ENCODE assay signal across 7 cellular contexts in the genomic region with DNA sequence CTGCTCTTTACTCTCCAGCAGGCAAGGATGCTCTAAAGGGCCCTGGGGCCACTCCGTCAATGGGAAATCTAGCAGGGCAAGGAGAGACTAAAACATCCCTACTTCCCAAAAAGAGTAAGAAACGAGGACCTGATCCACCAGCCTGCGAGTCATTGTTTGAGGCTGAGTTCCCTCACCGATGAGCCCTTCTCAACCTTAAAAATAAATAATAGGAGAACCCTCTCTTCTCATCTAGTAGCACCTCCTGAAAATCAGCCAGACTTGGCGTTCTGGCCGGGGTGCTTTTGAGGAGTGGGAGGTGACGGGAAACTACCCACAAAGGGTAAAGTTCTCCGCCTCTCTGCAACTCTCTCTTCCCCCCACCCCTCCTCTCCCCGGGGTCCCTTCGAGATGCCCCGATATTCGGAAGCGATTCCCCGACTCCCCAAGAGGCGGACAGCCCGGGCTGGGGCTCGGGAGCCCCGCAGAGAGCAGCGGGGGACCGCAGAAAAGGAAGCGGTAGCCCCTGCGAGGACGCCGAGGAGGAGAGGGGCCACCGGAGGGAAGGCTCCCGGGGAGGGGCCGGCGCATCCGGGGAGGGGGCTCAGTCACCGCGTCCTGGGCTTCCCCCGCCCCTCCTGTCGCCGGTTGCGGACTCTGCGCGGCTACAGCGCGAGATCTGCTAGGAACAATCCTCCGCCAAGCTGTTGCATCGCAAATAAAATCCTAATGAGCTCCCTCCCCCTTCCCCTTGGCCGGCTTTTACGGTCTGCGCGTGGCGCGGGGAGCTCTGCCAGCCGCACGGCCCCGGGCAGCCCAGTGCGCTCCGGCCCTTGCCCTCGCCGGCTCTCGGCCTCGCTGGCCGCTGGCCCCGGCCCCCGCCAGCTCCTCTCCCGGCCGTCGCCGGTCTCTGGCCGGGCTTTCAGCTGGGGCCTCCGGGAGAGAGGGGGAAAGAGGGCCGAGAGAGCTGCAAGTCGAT. TPM values are rescaled to one million over a fixed set of nuclear protein-coding genes. Genes with fewer than 3 reads are reported as not detected.
A peak's percentile ranks its signal among the peaks of the same experiment; 100 is the strongest.
DNase-seq lines count a peak whose midpoint lies in the region; ATAC-seq, FAIRE-seq and TF ChIP-seq lines count a peak whose summit lies in the region.

No MANE protein-coding gene starts in this region.

- no peaks in the 10 kb centered on the region for H3K79me2 ChIP-seq in GM23248 (ENCODE audit: insufficient read depth)
- no peaks in the 10 kb centered on the region for H3K79me2 ChIP-seq in osteoblast (ENCODE audit: insufficient read depth, low read length)

- H3K27ac ChIP-seq in GM23248 (no peak overlapping the region), osteoblast (ENCODE audit: low read depth, low read length) (no peak overlapping the region), brain microvascular endothelial cell (no peak overlapping the region)

- no peaks in the 10 kb centered on the region for H3K4me1 ChIP-seq in GM23248 (ENCODE audit: insufficient read depth)
- H3K4me1 ChIP-seq in osteoblast (ENCODE audit: insufficient read depth, low read length), result no peaks in the 10 kb centered on the region

- in situ Hi-C loops in GM23248 (cut with MboI), result no loop called here
- in situ Hi-C loops in brain microvascular endothelial cell (cut with HindIII; ENCODE audit: low pct_ligation_motif_present, low sequenced_read_pairs), result no loop called here

- no peak overlapping the region for H3K9ac ChIP-seq in GM23248

- TF ChIP-seq CTCF in osteoblast (IDR thresholded peaks at IDR 0.05; ENCODE audit: extremely low read depth, low read depth, low read length) (no peak), brain microvascular endothelial cell (IDR thresholded peaks at IDR 0.05; ENCODE audit: low read depth, low read length, missing control alignments) (no peak), foreskin fibroblast (IDR thresholded peaks at IDR 0.05; ENCODE audit: low read depth, low read length) (no peak)

- H3K4me3 ChIP-seq in GM23248, result peak overlapping the region; percentile 41
- no peak overlapping the region for H3K4me3 ChIP-seq in osteoblast (ENCODE audit: insufficient read depth, low read length)
- H3K4me3 ChIP-seq in brain microvascular endothelial cell (ENCODE audit: low read depth, low read length), result no peak overlapping the region
- no peak overlapping the region for H3K4me3 ChIP-seq in foreskin fibroblast (ENCODE audit: low read depth in 1 of 2, low read length in 2 of 2)

- H2AFZ ChIP-seq in GM23248 (peak overlapping the region; percentile 50), osteoblast (ENCODE audit: low read length) (no peak overlapping the region)

- H4K20me1 ChIP-seq in GM23248 (ENCODE audit: insufficient read depth) (no peaks in the 10 kb centered on the region), osteoblast (ENCODE audit: insufficient read depth, low read length) (peaks cover 7% of the 10 kb centered on the region)

- DNase-seq in GM23248 (peak; percentile 44), RCC 7860 (ENCODE audit: low spot score) (peak; percentile 50), epidermal melanocyte (ENCODE audit: insufficient read length, low spot score) (peak; percentile 74), osteoblast (ENCODE audit: insufficient read length, low spot score, missing footprints) (no peak), brain microvascular endothelial cell (no peak), foreskin fibroblast (no peak)

- no peaks in the 10 kb centered on the region for H3K9me2 ChIP-seq in GM23248 (ENCODE audit: insufficient read depth)

- peaks cover 98% of the 10 kb centered on the region for H3K27me3 ChIP-seq in GM23248 (replicated peaks; ENCODE audit: insufficient read depth)
- peaks cover 98% of the 10 kb centered on the region for H3K27me3 ChIP-seq in osteoblast (ENCODE audit: insufficient read depth, low read length)
- H3K27me3 ChIP-seq in brain microvascular endothelial cell (replicated peaks), result peaks cover 98% of the 10 kb centered on the region

- no peak for FAIRE-seq in RCC 7860 (lab: Jason Lieb, UNC)

- no peaks in the 10 kb centered on the region for H3K9me3 ChIP-seq in GM23248 (ENCODE audit: low read depth)
- H3K9me3 ChIP-seq in osteoblast (ENCODE audit: low read depth, low read length), result no peaks in the 10 kb centered on the region

- H3F3A ChIP-seq in GM23248 (ENCODE audit: insufficient read depth), result no peaks in the 10 kb centered on the region

- no peak for ATAC-seq in HG03460 (IDR thresholded peaks at IDR 0.05; ENCODE audit: unreplicated experiment)

- WGBS in GM23248 (ENCODE audit: low coverage in 1 of 2, low lambda C conversion rate in 2 of 2, missing lambda C conversion rate in 2 of 2), 2 experiments, result 5 to 6% methylated on average over 48 to 49 of the region's 67 CpGs

- H3K36me3 ChIP-seq in GM23248 (ENCODE audit: low read depth), result no peaks in the 10 kb centered on the region
- no peaks in the 10 kb centered on the region for H3K36me3 ChIP-seq in osteoblast (ENCODE audit: insufficient read depth, low read length)
- H3K36me3 ChIP-seq in brain microvascular endothelial cell (replicated peaks), result no peaks in the 10 kb centered on the region

- H3K4me2 ChIP-seq in GM23248 (ENCODE audit: unreplicated experiment) (peak overlapping the region; percentile 62), osteoblast (ENCODE audit: insufficient read depth, low read length) (peak overlapping the region; percentile 7)

RNA-seq across cellular contexts. Expression of a gene that starts 1.3 kb away (rescaled TPM):
- not detected in 2 replicates for total RNA-seq in GM23248 (2014; rRNA removed; shearing (Covaris generic))
- polyA plus RNA-seq in GM23248 (2016; fragmentation: Nextera tagmentation; extraction: Ambion mirVana), result not detected in 2 replicates
- not detected in 2 replicates for total RNA-seq in osteoblast

RNA-seq across cellular contexts. Expression of a gene that starts 9.7 kb away (rescaled TPM):
- total RNA-seq in GM23248 (2014; rRNA removed; shearing (Covaris generic)), result not detected in 2 replicates
- polyA plus RNA-seq in GM23248 (2016; fragmentation: Nextera tagmentation; extraction: Ambion mirVana), result not detected in 2 replicates
- not detected in 2 replicates for total RNA-seq in osteoblast

RNA-seq across cellular contexts. Expression of a gene that starts 14.0 kb away (rescaled TPM):
- total RNA-seq in GM23248 (2014; rRNA removed; shearing (Covaris generic)), result 7.1 and 11.1 TPM in 2 replicates
- 18.9 and 19.4 TPM in 2 replicates for polyA plus RNA-seq in GM23248 (2016; fragmentation: Nextera tagmentation; extraction: Ambion mirVana)
- 0.36 TPM in 1 of 2 replicates, not detected in the other for total RNA-seq in osteoblast

RNA-seq across cellular contexts. Expression of a gene that starts 20.0 kb away (rescaled TPM):
- total RNA-seq in GM23248 (2014; rRNA removed; shearing (Covaris generic)), result 3.8 and 7.5 TPM in 2 replicates
- 6.2 and 6.6 TPM in 2 replicates for polyA plus RNA-seq in GM23248 (2016; fragmentation: Nextera tagmentation; extraction: Ambion mirVana)
- 0.59 and 0.72 TPM in 2 replicates for total RNA-seq in osteoblast

RNA-seq across cellular contexts. Expression of a gene that starts 31.2 kb away (rescaled TPM):
- 0.22 TPM in 1 of 2 replicates, not detected in the other for total RNA-seq in GM23248 (2014; rRNA removed; shearing (Covaris generic))
- 1.3 and 2.0 TPM in 2 replicates for polyA plus RNA-seq in GM23248 (2016; fragmentation: Nextera tagmentation; extraction: Ambion mirVana)
- not detected in 2 replicates for total RNA-seq in osteoblast

Comparison
In these comparisons a context has a peak if more than half of its experiments do, and no peak if none do; other contexts are left out.
1. DNase-seq: peak in GM23248 (single experiment), RCC 7860 (single experiment) and epidermal melanocyte (single experiment); none in osteoblast (single experiment), brain microvascular endothelial cell (single experiment) and foreskin fibroblast (0 of 2).